1 cellular context compared by ENCODE assay signal in genomic region chr19:22144394-22144793, GRCh38.
TF ChIP-seq lines count a peak whose summit lies in the region.

No MANE protein-coding gene starts in this region.

TF ChIP-seq in IMR-90, 13 proteins besides CTCF, POLR2A, EP300 and RAD21 (continued from another document):
- TF ChIP-seq MXI1 (IDR thresholded peaks at IDR 0.05; ENCODE audit: borderline replicate concordance, low read depth, low read length) (no peak), SMC3 (IDR thresholded peaks at IDR 0.05; ENCODE audit: low read depth, low read length) (no peak), CHD1 (IDR thresholded peaks at IDR 0.05; ENCODE audit: low read depth, low read length) (no peak), BHLHE40 (IDR thresholded peaks at IDR 0.05; ENCODE audit: low read depth, low read length) (no peak), MAZ (IDR thresholded peaks at IDR 0.05; ENCODE audit: borderline replicate concordance, low read depth, low read length) (no peak), MAFK (IDR thresholded peaks at IDR 0.05; ENCODE audit: low read depth, low read length) (no peak)
